In the genomic region with DNA sequence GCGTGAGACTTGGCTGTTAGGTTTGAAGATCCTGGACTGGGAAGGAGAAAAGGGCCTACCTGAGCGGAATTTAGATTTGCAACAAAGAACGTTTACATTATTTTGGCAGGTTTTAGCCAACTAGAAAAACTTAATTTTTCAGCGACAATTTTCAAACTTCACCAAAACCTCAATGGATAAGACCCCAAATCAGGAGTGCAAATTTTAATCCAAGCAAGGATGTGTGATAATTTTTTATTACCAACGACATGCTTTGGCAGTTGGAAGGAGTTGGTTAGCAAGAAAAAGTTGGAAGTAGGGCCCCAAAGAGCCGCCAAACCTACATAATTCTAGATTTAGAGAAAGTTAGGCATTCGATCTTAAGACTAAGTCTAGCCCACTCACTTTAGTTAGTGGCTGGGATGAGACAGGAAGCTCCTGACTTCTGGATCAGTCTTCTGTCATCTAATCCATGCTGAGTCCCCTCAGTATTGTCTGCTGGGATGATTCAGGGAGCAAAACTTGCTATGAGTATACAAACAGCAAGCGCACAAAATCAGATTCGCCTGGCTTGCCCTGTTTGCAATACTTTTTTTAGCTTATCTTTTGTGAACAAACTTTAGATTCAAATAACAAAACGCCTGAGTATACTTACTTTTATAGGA, we compare ENCODE assay signal across 8 cellular contexts. TPM values are rescaled to one million over a fixed set of nuclear protein-coding genes. Genes with fewer than 3 reads are reported as not detected.
A peak's percentile ranks its signal among the peaks of the same experiment; 100 is the strongest.
DNase-seq lines count a peak whose midpoint lies in the region; ATAC-seq and TF ChIP-seq lines count a peak whose summit lies in the region.

No MANE protein-coding gene starts in this region.

- H3K4me2 ChIP-seq in OCI-LY7 (ENCODE audit: low read length): peak overlapping the region; percentile 97
- H3K4me2 ChIP-seq in osteoblast (ENCODE audit: insufficient read depth, low read length): peak overlapping the region; percentile 81

- DNase-seq in EL (peak; percentile 41), OCI-LY7 (ENCODE audit: low spot score) (no peak), endothelial cell (ENCODE audit: low spot score) (no peak), osteoblast (ENCODE audit: insufficient read length, low spot score, missing footprints) (peak; percentile 89), NCI-H2196 (lab: John Stamatoyannopoulos, UW; ENCODE audit: unreplicated experiment) (no peak)

- H3K4me1 ChIP-seq in OCI-LY7 (ENCODE audit: insufficient read depth, low read length, poor library complexity, severe bottlenecking): peaks cover 9% of the 10 kb centered on the region
- peaks cover 22% of the 10 kb centered on the region for H3K4me1 ChIP-seq in osteoblast (ENCODE audit: insufficient read depth, low read length)

- CTCF ChIA-PET in OCI-LY7 (lab: Charles Lee; ENCODE audit: unreplicated experiment): no interaction called here

- H3K9me3 Mint-ChIP-seq in endothelial cell (ENCODE audit: unreplicated experiment): no peaks in the 10 kb centered on the region

- H2AFZ ChIP-seq in OCI-LY7 (ENCODE audit: low read length) (peak overlapping the region; percentile 64), osteoblast (ENCODE audit: low read length) (peak overlapping the region; percentile 73)

- no peaks in the 10 kb centered on the region for H3K27me3 ChIP-seq in osteoblast (ENCODE audit: insufficient read depth, low read length)

- no peaks in the 10 kb centered on the region for H3K9me2 ChIP-seq in OCI-LY7 (ENCODE audit: insufficient read depth, low read length)

- H4K20me1 ChIP-seq in OCI-LY7 (ENCODE audit: insufficient read depth, low read length): peaks cover 19% of the 10 kb centered on the region
- peaks cover 25% of the 10 kb centered on the region for H4K20me1 ChIP-seq in osteoblast (ENCODE audit: insufficient read depth, low read length)

- no TSS peak for BruUV-seq in OCI-LY7 (replicated peaks; lab: Mats Ljungman, UMichigan)

- peaks cover 28% of the 10 kb centered on the region for H3K4me1 Mint-ChIP-seq in endothelial cell (ENCODE audit: unreplicated experiment)

- POLR2A ChIA-PET in OCI-LY7 (lab: Charles Lee): interaction anchor here (0.6 to 1.4 kb wide), 4 partner anchors 9 to 72 kb away, joined by 4 to 6 read pairs (median 4); no protein-coding TSS in a partner anchor

- no peaks in the 10 kb centered on the region for H3K36me3 ChIP-seq in OCI-LY7 (ENCODE audit: insufficient read depth, low read length)
- peaks cover 3% of the 10 kb centered on the region for H3K36me3 ChIP-seq in osteoblast (ENCODE audit: insufficient read depth, low read length)

- peaks cover 3% of the 10 kb centered on the region for H3K36me3 Mint-ChIP-seq in endothelial cell (ENCODE audit: low read depth, unreplicated experiment)

- H3K9me3 ChIP-seq in OCI-LY7 (ENCODE audit: low read length) (no peaks in the 10 kb centered on the region), osteoblast (ENCODE audit: low read depth, low read length) (no peaks in the 10 kb centered on the region)

- H3K27ac ChIP-seq in OCI-LY7 (ENCODE audit: low read depth, low read length, poor library complexity, severe bottlenecking): no peak overlapping the region
- H3K27ac ChIP-seq in osteoblast (ENCODE audit: low read depth, low read length): peak overlapping the region; percentile 6

- no peak for ATAC-seq in HG03571 (IDR thresholded peaks at IDR 0.05; ENCODE audit: unreplicated experiment)
- no peak for ATAC-seq in GM21825 (IDR thresholded peaks at IDR 0.05; ENCODE audit: unreplicated experiment)
- ATAC-seq in GM21576 (IDR thresholded peaks at IDR 0.05; ENCODE audit: unreplicated experiment): no peak

- peak overlapping the region; percentile 86 for H3K27ac Mint-ChIP-seq in endothelial cell (ENCODE audit: unreplicated experiment)

- H3K4me3 ChIP-seq in OCI-LY7 (ENCODE audit: low read depth, low read length, poor library complexity, severe bottlenecking) (peak overlapping the region; percentile 92), osteoblast (ENCODE audit: insufficient read depth, low read length) (peak overlapping the region; percentile 93)

- peaks cover 5% of the 10 kb centered on the region for H3K27me3 Mint-ChIP-seq in endothelial cell (ENCODE audit: unreplicated experiment)

- intact Hi-C loops in OCI-LY7 (cut with micrococcal nuclease; ENCODE audit: unreplicated experiment): loop anchor here (5.0 kb wide), 2 partner anchors 80 to 135 kb away; no protein-coding TSS in a partner anchor

- TF ChIP-seq CTCF in OCI-LY7 (conservative IDR thresholded peaks at IDR 0.05; ENCODE audit: low read length): no peak
- TF ChIP-seq CTCF in endothelial cell (IDR thresholded peaks at IDR 0.05; ENCODE audit: unreplicated experiment): no peak
- no peak for TF ChIP-seq CTCF in osteoblast (IDR thresholded peaks at IDR 0.05; ENCODE audit: extremely low read depth, low read depth, low read length)

- peak overlapping the region; percentile 91 for H3K4me3 Mint-ChIP-seq in endothelial cell (ENCODE audit: unreplicated experiment)

- H3K79me2 ChIP-seq in OCI-LY7 (ENCODE audit: insufficient read depth, low read depth, low read length) (peaks cover 18% of the 10 kb centered on the region; the same call in 1 of the 2 replicates), osteoblast (ENCODE audit: insufficient read depth, low read length) (peaks cover 40% of the 10 kb centered on the region)

RNA-seq across cellular contexts. Expression of a gene that starts 0.8 kb away (rescaled TPM):
- total RNA-seq in OCI-LY7 (2014; rRNA removed; shearing (Covaris generic)): 23.2 and 23.7 TPM in 2 replicates
- total RNA-seq in OCI-LY7 (2022) (25.5 and 27.2 TPM in 2 replicates), endothelial cell (ENCODE audit: unreplicated experiment) (225 TPM), osteoblast (70.1 and 79.3 TPM in 2 replicates)

Comparison
In these comparisons a context has a peak if more than half of its experiments do, and no peak if none do; other contexts are left out.
1. DNase-seq: peak in EL (single experiment) and osteoblast (single experiment); none in OCI-LY7 (single experiment), endothelial cell (single experiment) and NCI-H2196 (single experiment).